8 cellular contexts compared by ENCODE assay signal in genomic region chr1:40668769-40669525, GRCh38. TPM values are rescaled to one million over a fixed set of nuclear protein-coding genes. Genes with fewer than 3 reads are reported as not detected.
DNase-seq lines count a peak whose midpoint lies in the region; ATAC-seq and TF ChIP-seq lines count a peak whose summit lies in the region.

No MANE protein-coding gene starts in this region.

- peaks cover 0 to 7% (median 5%) of the 10 kb centered on the region in 3 donors for H3K27me3 Mint-ChIP-seq in naive B cell

- H3K9me3 Mint-ChIP-seq in naive B cell, result no peaks in the 10 kb centered on the region

- H3K4me3 ChIP-seq in OCI-LY7 (ENCODE audit: low read depth, low read length, poor library complexity, severe bottlenecking) (peak overlapping the region; percentile 62), epithelial cell of proximal tubule (ENCODE audit: low read depth, low read length) (peak overlapping the region; percentile 18)

- ATAC-seq in GM19455 (IDR thresholded peaks at IDR 0.05; ENCODE audit: unreplicated experiment) (peak; percentile 50), naive B cell (ENCODE audit: low read depth in 2 of 2) (peak; percentile 70 to 82)

- peaks cover 27% of the 10 kb centered on the region for H3K4me1 ChIP-seq in OCI-LY7 (ENCODE audit: insufficient read depth, low read length, poor library complexity, severe bottlenecking)

- intact Hi-C loops in OCI-LY7 (cut with micrococcal nuclease; ENCODE audit: unreplicated experiment), result loop anchor here (1.0 to 2.0 kb wide), 3 partner anchors 22 to 57 kb away; partner anchors contain the start of gene NFYC

- CTCF ChIA-PET in OCI-LY7 (lab: Charles Lee; ENCODE audit: unreplicated experiment), result interaction anchor here (0.6 to 1.0 kb wide), 2 partner anchors 38 to 176 kb away, joined by 3 read pairs; no protein-coding TSS in a partner anchor

- H3K9me3 ChIP-seq in OCI-LY7 (ENCODE audit: low read length), result no peaks in the 10 kb centered on the region

- H3K27ac ChIP-seq in C4-2B, result no peak overlapping the region
- H3K27ac ChIP-seq in OCI-LY7 (ENCODE audit: low read depth, low read length, poor library complexity, severe bottlenecking), result peak overlapping the region; percentile 23

- no peaks in the 10 kb centered on the region for H3K36me3 Mint-ChIP-seq in naive B cell

- peaks cover 11% of the 10 kb centered on the region; the same call in 1 of the 2 replicates for H3K79me2 ChIP-seq in OCI-LY7 (ENCODE audit: insufficient read depth, low read depth, low read length)

- TF ChIP-seq CTCF in C4-2B (conservative IDR thresholded peaks at IDR 0.05), result peak; percentile 98
- TF ChIP-seq CTCF in OCI-LY7 (conservative IDR thresholded peaks at IDR 0.05; ENCODE audit: low read length), result peak; percentile 94
- peak; percentile 96 for TF ChIP-seq CTCF in epithelial cell of proximal tubule (conservative IDR thresholded peaks at IDR 0.05; ENCODE audit: low read depth, low read length)

- peak overlapping the region; percentile 93 for H2AFZ ChIP-seq in OCI-LY7 (ENCODE audit: low read length)

- peaks cover 19 to 31% (median 21%) of the 10 kb centered on the region in 3 donors for H3K4me1 Mint-ChIP-seq in naive B cell

- DNase-seq in HuH-7.5 (ENCODE audit: low spot score) (peak; percentile 76), OCI-LY7 (ENCODE audit: low spot score) (peak; percentile 91), activated T-cell treated with anti-CD3 and anti-CD28 coated beads for 4 hours (peak; percentile 82), epithelial cell of proximal tubule (ENCODE audit: low read depth) (no peak), naive B cell (peak; percentile 80)
- peak; percentile 61 to 75 for DNase-seq in stimulated activated CD8-positive, alpha-beta memory T cell treated with anti-CD3 and anti-CD28 coated beads, Interleukin-7, amount 100 ng/mL, for 48 hours (ENCODE audit: extremely low read depth in 1 of 2, low read depth in 1 of 2)

- peak overlapping the region; percentile 44 to 84 (median 74) for H3K4me3 Mint-ChIP-seq in naive B cell

- peak overlapping the region in 3 of 6 donors; percentile 41 to 65 (median 52) for H3K27ac Mint-ChIP-seq in naive B cell

- H3K9me2 ChIP-seq in OCI-LY7 (ENCODE audit: insufficient read depth, low read length), result no peaks in the 10 kb centered on the region

- H4K20me1 ChIP-seq in OCI-LY7 (ENCODE audit: insufficient read depth, low read length), result no peaks in the 10 kb centered on the region

- peak overlapping the region; percentile 79 for H3K4me2 ChIP-seq in OCI-LY7 (ENCODE audit: low read length)

- POLR2A ChIA-PET in OCI-LY7 (lab: Charles Lee), result interaction anchor here (0.7 to 0.8 kb wide), 2 partner anchors 458 to 686 kb away, joined by 3 to 6 read pairs; no protein-coding TSS in a partner anchor

- no peaks in the 10 kb centered on the region for H3K36me3 ChIP-seq in OCI-LY7 (ENCODE audit: insufficient read depth, low read length)

- BruUV-seq in OCI-LY7 (replicated peaks; lab: Mats Ljungman, UMichigan), result no TSS peak

RNA-seq across cellular contexts. Expression of gene RIMS3, which starts 3.5 kb away (rescaled TPM):
- total RNA-seq in OCI-LY7 (2014; rRNA removed; shearing (Covaris generic)), result 79.5 and 89.3 TPM in 2 replicates
- total RNA-seq in OCI-LY7 (2022), result 80.3 and 106 TPM in 2 replicates
- 1.8 and 4.2 TPM in 2 replicates for total RNA-seq in epithelial cell of proximal tubule
- 1 to 10 TPM in 5 of 6 donors, under 1 TPM in 1; 0.93 to 2.9 (median 1.8) TPM for polyA plus RNA-seq in naive B cell (ENCODE audit: low read depth in 6 of 6)

RNA-seq across cellular contexts. Expression of gene NFYC, which starts 22.6 kb away (rescaled TPM):
- 29.3 and 39.1 TPM in 2 replicates for total RNA-seq in OCI-LY7 (2014; rRNA removed; shearing (Covaris generic))
- total RNA-seq in OCI-LY7 (2022) (71.0 and 77.1 TPM in 2 replicates), epithelial cell of proximal tubule (42.2 and 50.5 TPM in 2 replicates)
- 10 to 100 TPM; 60.3 to 95.4 (median 73.0) TPM for polyA plus RNA-seq in naive B cell (ENCODE audit: low read depth in 6 of 6)

Comparison
In these comparisons a context has a peak if more than half of its experiments do, and no peak if none do; other contexts are left out.
1. RNA of gene RIMS3, which starts 3.5 kb away (total RNA-seq): 79.5 to 106 TPM in OCI-LY7; 1.8 to 4.2 TPM in epithelial cell of proximal tubule; every median in the first group is over 10 times any median in the second.
2. Peak in every context shown above with its lines, with median percentiles within 50 percentile points of each other: CTCF ChIP-seq.